8 cellular contexts compared by ENCODE assay signal in genomic region chr11:10307411-10308207, GRCh38. TPM values are rescaled to one million over a fixed set of nuclear protein-coding genes. Genes with fewer than 3 reads are reported as not detected.
A peak's percentile ranks its signal among the peaks of the same experiment; 100 is the strongest.
DNase-seq lines count a peak whose midpoint lies in the region; ATAC-seq and TF ChIP-seq lines count a peak whose summit lies in the region.

No MANE protein-coding gene starts in this region.

- peaks cover 23% of the 10 kb centered on the region for H3K27me3 Mint-ChIP-seq in activated T-helper 17 cell treated with anti-CD3 and anti-CD28 coated beads, Interleukin-2, amount 50 U/mL, for 72 hours
- H3K27me3 Mint-ChIP-seq in nephron (ENCODE audit: low read depth), result peaks cover 70% of the 10 kb centered on the region
- peaks cover 58% of the 10 kb centered on the region for H3K27me3 Mint-ChIP-seq in stimulated activated naive CD8-positive, alpha-beta T cell treated with anti-CD3 and anti-CD28 coated beads, Interleukin-15, Interleukin-2, amounts not matched to agents 100 ng/mL and 50 ng/mL, for 24 hours

- ATAC-seq in GM19463 (IDR thresholded peaks at IDR 0.05; ENCODE audit: unreplicated experiment), result peak; percentile 69
- ATAC-seq in HG03575 (IDR thresholded peaks at IDR 0.05; ENCODE audit: extremely low read depth, insufficient number of reproducible peaks, low FRiP score, unreplicated experiment), result peak; percentile 36
- peak; percentile 73 for ATAC-seq in activated T-helper 17 cell treated with anti-CD3 and anti-CD28 coated beads, Interleukin-2, amount 50 U/mL, for 72 hours (replicated peaks)

- H3K4me3 Mint-ChIP-seq in activated T-helper 17 cell treated with anti-CD3 and anti-CD28 coated beads, Interleukin-2, amount 50 U/mL, for 72 hours, result peak overlapping the region; percentile 94
- peak overlapping the region; percentile 82 to 92 (median 85) for H3K4me3 Mint-ChIP-seq in nephron
- peak overlapping the region; percentile 89 for H3K4me3 Mint-ChIP-seq in stimulated activated naive CD8-positive, alpha-beta T cell treated with anti-CD3 and anti-CD28 coated beads, Interleukin-15, Interleukin-2, amounts not matched to agents 100 ng/mL and 50 ng/mL, for 24 hours

- in situ Hi-C loops in Caki2 (cut with HindIII; ENCODE audit: low pct_unique_long_range_greater_than_20kb, low sequenced_read_pairs), result no loop called here

- H3K4me3 ChIP-seq in fibroblast of pulmonary artery (replicated peaks; ENCODE audit: low read depth, low read length), result peak overlapping the region; percentile 95

- H3K27ac Mint-ChIP-seq in activated T-helper 17 cell treated with anti-CD3 and anti-CD28 coated beads, Interleukin-2, amount 50 U/mL, for 72 hours, result peak overlapping the region; percentile 97
- peak overlapping the region; percentile 72 to 86 (median 83) for H3K27ac Mint-ChIP-seq in nephron
- peak overlapping the region; percentile 85 for H3K27ac Mint-ChIP-seq in stimulated activated naive CD8-positive, alpha-beta T cell treated with anti-CD3 and anti-CD28 coated beads, Interleukin-15, Interleukin-2, amounts not matched to agents 100 ng/mL and 50 ng/mL, for 24 hours

- TF ChIP-seq CTCF in fibroblast of pulmonary artery (IDR thresholded peaks at IDR 0.05; ENCODE audit: low read length, missing control alignments) (peak; percentile 77), nephron (IDR thresholded peaks at IDR 0.05; ENCODE audit: unreplicated experiment in 3 of 3) (peak; percentile 97 to 99 (median 99))

- DNase-seq in Caki2 (ENCODE audit: low read depth) (peak; percentile 99), RPMI7951 (ENCODE audit: low read depth) (peak; percentile 94), fibroblast of pulmonary artery (ENCODE audit: low read depth) (peak; percentile 95)

- H3K4me1 Mint-ChIP-seq in activated T-helper 17 cell treated with anti-CD3 and anti-CD28 coated beads, Interleukin-2, amount 50 U/mL, for 72 hours, result peaks cover 20% of the 10 kb centered on the region
- H3K4me1 Mint-ChIP-seq in nephron, result peaks cover 50% of the 10 kb centered on the region
- H3K4me1 Mint-ChIP-seq in stimulated activated naive CD8-positive, alpha-beta T cell treated with anti-CD3 and anti-CD28 coated beads, Interleukin-15, Interleukin-2, amounts not matched to agents 100 ng/mL and 50 ng/mL, for 24 hours (ENCODE audit: low read depth), result peaks cover 65% of the 10 kb centered on the region

- no peaks in the 10 kb centered on the region for H3K9me3 Mint-ChIP-seq in activated T-helper 17 cell treated with anti-CD3 and anti-CD28 coated beads, Interleukin-2, amount 50 U/mL, for 72 hours
- no peaks in the 10 kb centered on the region for H3K9me3 Mint-ChIP-seq in nephron
- no peaks in the 10 kb centered on the region for H3K9me3 Mint-ChIP-seq in stimulated activated naive CD8-positive, alpha-beta T cell treated with anti-CD3 and anti-CD28 coated beads, Interleukin-15, Interleukin-2, amounts not matched to agents 100 ng/mL and 50 ng/mL, for 24 hours

- peaks cover 53% of the 10 kb centered on the region for H3K36me3 Mint-ChIP-seq in activated T-helper 17 cell treated with anti-CD3 and anti-CD28 coated beads, Interleukin-2, amount 50 U/mL, for 72 hours (ENCODE audit: low read depth)
- H3K36me3 Mint-ChIP-seq in nephron (ENCODE audit: low read depth), result no peaks in the 10 kb centered on the region
- no peaks in the 10 kb centered on the region for H3K36me3 Mint-ChIP-seq in stimulated activated naive CD8-positive, alpha-beta T cell treated with anti-CD3 and anti-CD28 coated beads, Interleukin-15, Interleukin-2, amounts not matched to agents 100 ng/mL and 50 ng/mL, for 24 hours (ENCODE audit: low read depth)

RNA-seq across cellular contexts. Expression of gene ADM, which starts 2.7 kb away (rescaled TPM):
- total RNA-seq in Caki2 (2014; rRNA removed; shearing (Covaris generic); ENCODE audit: low replicate concordance), result 95.5 and 101 TPM in 2 replicates
- 102 and 123 TPM in 2 replicates for total RNA-seq in RPMI7951 (2014; rRNA removed; shearing (Covaris generic))
- total RNA-seq in activated T-helper 17 cell treated with anti-CD3 and anti-CD28 coated beads, Interleukin-2, amount 50 U/mL, for 72 hours, result 100 to 1,000 TPM in 1 of 2 donors, 10 to 100 TPM in 1; 11.7 to 100 TPM

RNA-seq across cellular contexts. Expression of gene SBF2, which starts 13.6 kb away (rescaled TPM):
- 7.5 and 10.1 TPM in 2 replicates for total RNA-seq in Caki2 (2014; rRNA removed; shearing (Covaris generic); ENCODE audit: low replicate concordance)
- total RNA-seq in RPMI7951 (2014; rRNA removed; shearing (Covaris generic)), result 27.8 and 33.5 TPM in 2 replicates
- total RNA-seq in activated T-helper 17 cell treated with anti-CD3 and anti-CD28 coated beads, Interleukin-2, amount 50 U/mL, for 72 hours, result 10 to 100 TPM; 33.3 to 42.5 TPM

Comparison
In these comparisons a context has a peak if more than half of its experiments do, and no peak if none do; other contexts are left out.
1. Peak in every context shown above with its lines: DNase-seq, ATAC-seq and H3K4me3 ChIP-seq.